ENCODE assay signal across 28 cellular contexts in the genomic region with DNA sequence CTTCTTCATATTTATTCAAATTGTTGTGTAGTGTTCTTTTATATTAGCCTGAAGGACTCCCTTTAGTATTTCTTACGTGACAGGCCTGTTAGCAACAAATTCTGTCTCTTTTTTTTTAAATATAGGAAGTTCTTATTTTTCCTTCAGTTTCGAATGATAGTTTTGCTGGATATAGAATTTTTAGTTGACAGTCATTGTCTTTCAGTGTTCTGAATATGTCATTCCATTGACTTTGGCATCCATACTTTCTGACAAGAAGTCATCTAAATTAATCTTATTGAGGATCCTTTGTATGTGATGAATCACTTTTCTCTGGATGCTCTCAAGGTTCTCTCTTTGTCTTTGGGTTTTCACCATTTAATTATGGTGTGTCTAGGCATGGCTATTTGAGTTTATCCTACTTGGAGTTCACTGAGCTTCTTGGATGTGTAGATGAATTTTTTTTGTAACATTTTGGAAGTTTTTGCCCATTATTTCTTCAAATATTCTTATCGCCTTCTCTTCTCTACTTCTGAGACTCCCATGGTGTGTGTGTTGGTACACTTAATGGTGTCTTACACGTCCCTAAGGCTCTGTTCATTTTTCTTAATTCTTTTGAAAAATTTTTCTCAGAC.
"Had no signal": no experiment of that assay in that cellular context is flagged by ENCODE, and none has a peak within 500 bp of the region (broad histone marks: within the 10 kb centered on the region; RNA-seq: fewer than 3 reads in every experiment).

No MANE protein-coding gene starts in this region.

- H3K36me3 ChIP-seq: adrenal gland, ascending aorta, breast epithelium, cardiac muscle cell, colonic mucosa had no signal

- ATAC-seq: activated CD4-positive, alpha-beta T cell treated with anti-CD3 and anti-CD28 coated beads for 36 hours; activated CD8-positive, alpha-beta memory T cell treated with anti-CD3 and anti-CD28 coated beads, Interleukin-2, amount 10 ng/mL, durations not matched to agents 7 days and 5 days; activated CD8-positive, alpha-beta T cell treated with anti-CD3 and anti-CD28 coated beads, Interleukin-2, amount 10 ng/mL, durations not matched to agents 7 days and 5 days; activated naive CD8-positive, alpha-beta T cell treated with anti-CD3 and anti-CD28 coated beads, Interleukin-2, amount 50 U/mL, for 24 hours had no signal

- H3K27ac ChIP-seq: adrenal gland, ascending aorta, breast epithelium, cardiac muscle cell, colonic mucosa, epithelial cell of prostate had no signal

- DNase-seq: activated CD4-positive, alpha-beta memory T cell treated with anti-CD3 and anti-CD28 coated beads for 36 hours; activated CD4-positive, alpha-beta T cell treated with anti-CD3 and anti-CD28 coated beads for 36 hours; activated CD4-positive, alpha-beta T cell treated with anti-CD3 and anti-CD28 coated beads, Interleukin-2, amount 10 ng/mL, durations not matched to agents 24 days and 14 days; activated CD4-positive, CD25-positive, alpha-beta regulatory T cell; activated CD4-positive, CD25-positive, alpha-beta regulatory T cell treated with anti-CD3 and anti-CD28 coated beads, Interleukin-2, amount 50 U/mL, for 72 hours; activated CD8-positive, alpha-beta memory T cell treated with anti-CD3 and anti-CD28 coated beads, Interleukin-2, amount 10 ng/mL, durations not matched to agents 7 days and 5 days; activated CD8-positive, alpha-beta memory T cell treated with anti-CD3 and anti-CD28 coated beads, Interleukin-2, amount 50 U/mL, for 4 hours; activated CD8-positive, alpha-beta T cell treated with anti-CD3 and anti-CD28 coated beads, Interleukin-2, amount 10 ng/mL, durations not matched to agents 7 days and 5 days; activated effector memory CD4-positive, alpha-beta T cell treated with anti-CD3 and anti-CD28 coated beads, Interleukin-2, amount 50 U/mL, for 16 hours; activated naive CD4-positive, alpha-beta T cell treated with anti-CD3 and anti-CD28 coated beads for 36 hours; activated naive CD8-positive, alpha-beta T cell treated with anti-CD3 and anti-CD28 coated beads for 36 hours; activated naive CD8-positive, alpha-beta T cell treated with anti-CD3 and anti-CD28 coated beads, Interleukin-2, amount 50 U/mL, for 24 hours; activated T-cell treated with anti-CD3 and anti-CD28 coated beads, Interleukin-2, amount 50 U/mL, for 1 hour; activated T-cell treated with anti-CD3 and anti-CD28 coated beads, Interleukin-2, amount 50 U/mL, for 48 hours; adrenal gland; central memory CD4-positive, alpha-beta T cell; cerebellar nuclear complex; colonic mucosa; effector CD8-positive, alpha-beta T cell; foreskin fibroblast; head of caudate nucleus had no signal

- H3K4me3 ChIP-seq: adrenal gland, ascending aorta, breast epithelium, cardiac muscle cell, colonic mucosa had no signal

- H3K4me1 ChIP-seq: adrenal gland, ascending aorta, breast epithelium, colonic mucosa had no signal

- H3K27me3 ChIP-seq: adrenal gland, ascending aorta, breast epithelium, cardiac muscle cell, colonic mucosa had no signal

- H3K9me3 ChIP-seq: colonic mucosa had no signal

- FAIRE-seq: endometrium, endothelial cell of umbilical vein, frontal cortex had no signal
